13 cellular contexts compared by ENCODE assay signal in genomic region chr18:24027156-24027555, GRCh38. TPM values are rescaled to one million over a fixed set of nuclear protein-coding genes. Genes with fewer than 3 reads are reported as not detected.
DNase-seq lines count a peak whose midpoint lies in the region; ATAC-seq lines count a peak whose summit lies in the region.
"Had no signal": no experiment of that assay in that cellular context is flagged by ENCODE, and none has a peak within 500 bp of the region (broad histone marks: within the 10 kb centered on the region; RNA-seq: fewer than 3 reads in every experiment).

No MANE protein-coding gene starts in this region.

- CTCF ChIA-PET in activated CD4-positive, alpha-beta memory T cell treated with anti-CD3 and anti-CD28 coated beads for 36 hours (lab: Charles Lee), result interaction anchor here (0.9 to 1.1 kb wide), 2 partner anchors 12 to 108 kb away, joined by 4 to 5 read pairs; no protein-coding TSS in a partner anchor

- peaks cover 90% of the 10 kb centered on the region for H3K4me1 ChIP-seq in CD4-positive, CD25-positive, alpha-beta regulatory T cell (ENCODE audit: control insufficient read depth, insufficient read depth, low read length, poor library complexity, severe bottlenecking)

- intact Hi-C loops in sciatic nerve (cut with DNase I), result no loop called here
- intact Hi-C loops in activated CD4-positive, alpha-beta memory T cell treated with anti-CD3 and anti-CD28 coated beads for 36 hours (cut with micrococcal nuclease), result no loop called here

- no peaks in the 10 kb centered on the region for H3K9me3 Mint-ChIP-seq in CD4-positive, CD25-positive, alpha-beta regulatory T cell
- H3K9me3 Mint-ChIP-seq in activated CD4-positive, alpha-beta memory T cell treated with anti-CD3 and anti-CD28 coated beads for 36 hours, result no peaks in the 10 kb centered on the region
- H3K9me3 Mint-ChIP-seq: activated T-cell treated with anti-CD3 and anti-CD28 coated beads, Interleukin-2, amount 50 U/mL, for 72 hours; nephron progenitor cell had no signal

- H3K36me3 ChIP-seq in CD4-positive, CD25-positive, alpha-beta regulatory T cell (ENCODE audit: control insufficient read depth, insufficient read depth, low read length), result peaks cover 37% of the 10 kb centered on the region

- no peak overlapping the region for H3K4me3 ChIP-seq in CD4-positive, CD25-positive, alpha-beta regulatory T cell (ENCODE audit: low read depth, low read length)
- H3K4me3 ChIP-seq: HAP-1, SK-N-MC had no signal

- H3K4me3 Mint-ChIP-seq in CD4-positive, CD25-positive, alpha-beta regulatory T cell, result peak overlapping the region in 3 of 4 donors; percentile 49 to 72 (median 51)
- H3K4me3 Mint-ChIP-seq in activated CD4-positive, alpha-beta memory T cell treated with anti-CD3 and anti-CD28 coated beads for 36 hours, result no peak overlapping the region
- H3K4me3 Mint-ChIP-seq: nephron progenitor cell had no signal

- H3K36me3 Mint-ChIP-seq in CD4-positive, CD25-positive, alpha-beta regulatory T cell, result peaks cover 30% of the 10 kb centered on the region
- peaks cover 25% of the 10 kb centered on the region for H3K36me3 Mint-ChIP-seq in activated CD4-positive, alpha-beta memory T cell treated with anti-CD3 and anti-CD28 coated beads for 36 hours

- DNase-seq in CD4-positive, CD25-positive, alpha-beta regulatory T cell, result no peak
- DNase-seq in NOMO-1 treated with dmso at 0.1 percent for 144 hours (lab: John Stamatoyannopoulos, UW; ENCODE audit: unreplicated experiment), result peak; percentile 72
- no peak for DNase-seq in sciatic nerve (ENCODE audit: low spot score)
- DNase-seq in activated CD4-positive, alpha-beta memory T cell treated with anti-CD3 and anti-CD28 coated beads for 36 hours, result no peak
- DNase-seq in NCI-H524 treated with DMSO at 0.1 percent for 48 hours (lab: John Stamatoyannopoulos, UW), result no peak
- no peak for DNase-seq in iPS-NIHi7 (ENCODE audit: extremely low spot score)
- no peak for DNase-seq in RKO (ENCODE audit: low spot score)
- DNase-seq: activated T-cell treated with anti-CD3 and anti-CD28 coated beads, Interleukin-2, amount 50 U/mL, for 72 hours; nephron progenitor cell had no signal

- H3K27ac ChIP-seq in CD4-positive, CD25-positive, alpha-beta regulatory T cell (ENCODE audit: insufficient read depth, low read length, poor library complexity, severe bottlenecking), result no peak overlapping the region
- H3K27ac ChIP-seq: KMS-11, SK-N-MC had no signal

- H3K27ac Mint-ChIP-seq in CD4-positive, CD25-positive, alpha-beta regulatory T cell, result peak overlapping the region in 2 of 3 donors; percentile 67 to 85
- no peak overlapping the region for H3K27ac Mint-ChIP-seq in activated CD4-positive, alpha-beta memory T cell treated with anti-CD3 and anti-CD28 coated beads for 36 hours
- H3K27ac Mint-ChIP-seq: nephron progenitor cell had no signal

- no peaks in the 10 kb centered on the region for H3K27me3 Mint-ChIP-seq in CD4-positive, CD25-positive, alpha-beta regulatory T cell
- no peaks in the 10 kb centered on the region for H3K27me3 Mint-ChIP-seq in activated CD4-positive, alpha-beta memory T cell treated with anti-CD3 and anti-CD28 coated beads for 36 hours

- POLR2A ChIA-PET in activated CD4-positive, alpha-beta memory T cell treated with anti-CD3 and anti-CD28 coated beads for 36 hours (lab: Charles Lee), result interaction anchor here (0.7 to 1.2 kb wide), 2 partner anchors 12 to 14 kb away, joined by 3 read pairs; no protein-coding TSS in a partner anchor

- H3K9me3 ChIP-seq in CD4-positive, CD25-positive, alpha-beta regulatory T cell (ENCODE audit: control insufficient read depth in 2 of 2, low read length in 2 of 2), result no peaks in the 10 kb centered on the region
- H3K9me3 ChIP-seq: HAP-1 had no signal

- H3K27me3 ChIP-seq in CD4-positive, CD25-positive, alpha-beta regulatory T cell (ENCODE audit: control insufficient read depth, insufficient read depth, low read length), result no peaks in the 10 kb centered on the region

- peaks cover 44 to 96% (median 81%) of the 10 kb centered on the region in 4 donors for H3K4me1 Mint-ChIP-seq in CD4-positive, CD25-positive, alpha-beta regulatory T cell
- peaks cover 83% of the 10 kb centered on the region for H3K4me1 Mint-ChIP-seq in activated CD4-positive, alpha-beta memory T cell treated with anti-CD3 and anti-CD28 coated beads for 36 hours (ENCODE audit: low read depth)
- H3K4me1 Mint-ChIP-seq: nephron progenitor cell had no signal

- ATAC-seq in CD4-positive, CD25-positive, alpha-beta regulatory T cell (ENCODE audit: low read depth in 2 of 2), result no peak
- ATAC-seq in esophagus mucosa (peak; percentile 64), sciatic nerve (peak; percentile 84)

RNA-seq across cellular contexts. Expression of gene TTC39C, which starts 12.6 kb away (rescaled TPM):
- total RNA-seq in CD4-positive, CD25-positive, alpha-beta regulatory T cell, result 274 TPM
- 100 to 1,000 TPM; 109 to 206 (median 167) TPM for polyA plus RNA-seq in CD4-positive, CD25-positive, alpha-beta regulatory T cell
- total RNA-seq in esophagus mucosa (24.6 TPM), sciatic nerve (20.6 TPM)
- 10 to 100 TPM; 48.9 to 49.0 TPM for total RNA-seq in activated CD4-positive, alpha-beta memory T cell treated with anti-CD3 and anti-CD28 coated beads for 36 hours

Comparison
In these comparisons a context has a peak if more than half of its experiments do, and no peak if none do; other contexts are left out.
1. ATAC-seq: peak in esophagus mucosa (single experiment) and sciatic nerve (single experiment); none in CD4-positive, CD25-positive, alpha-beta regulatory T cell (0 of 2).